In genomic region chr14:71403673-71404072, GRCh38 we compare ENCODE assay signal across 8 cellular contexts.
DNase-seq lines count a peak whose midpoint lies in the region; ATAC-seq and TF ChIP-seq lines count a peak whose summit lies in the region.

No MANE protein-coding gene starts in this region.

- H3K36me3 ChIP-seq in PC-3 (ENCODE audit: low read depth, low read length) (0 out of 2 replicates have a peak, but pooled peaks cover 3% of the 10 kb centered on the region), transverse colon (no peaks in the 10 kb centered on the region), right atrium auricular region (no peaks in the 10 kb centered on the region)

- TF ChIP-seq CTCF in GM12864 (IDR thresholded peaks at IDR 0.05; ENCODE audit: low read depth, low read length, missing control alignments) (peak; percentile 43), PC-3 (conservative IDR thresholded peaks at IDR 0.05; ENCODE audit: low read depth, low read length) (0 out of 2 replicates have a peak, but pooled peaks have one; percentile 23), choroid plexus epithelial cell (conservative IDR thresholded peaks at IDR 0.05; ENCODE audit: low read depth, low read length) (peak; percentile 52), transverse colon (IDR thresholded peaks at IDR 0.05) (peak in 4 of 5 experiments; percentile 12 to 23 (median 19)), dorsolateral prefrontal cortex (IDR thresholded peaks at IDR 0.05 in 54 of 56, conservative IDR thresholded peaks at IDR 0.05 in 2 of 56; ENCODE audit: low read depth in 1 of 56, partially characterized antibody in 56 of 56) (no peak), right atrium auricular region (IDR thresholded peaks at IDR 0.05) (no peak)

- H3K4me1 ChIP-seq in PC-3 (ENCODE audit: insufficient read depth, low read length) (peaks cover 16% of the 10 kb centered on the region; the same call in 1 of the 2 replicates), transverse colon (peaks cover 0 to 19% (median 0%) of the 10 kb centered on the region in 4 donors), right atrium auricular region (no peaks in the 10 kb centered on the region)

- peaks cover 4% of the 10 kb centered on the region; the same call in 1 of the 2 replicates for H4K20me1 ChIP-seq in PC-3 (ENCODE audit: low read length)

- no peak for TF ChIP-seq EP300 in transverse colon (IDR thresholded peaks at IDR 0.05; ENCODE audit: low read depth)

- ATAC-seq in HG02759 (IDR thresholded peaks at IDR 0.05; ENCODE audit: unreplicated experiment) (peak; percentile 58), PC-3 (peak; percentile 85)

- H3K27ac ChIP-seq in PC-3 (ENCODE audit: low read length), result no peak overlapping the region
- H3K27ac ChIP-seq in transverse colon, result no peak overlapping the region
- no peak overlapping the region for H3K27ac ChIP-seq in dorsolateral prefrontal cortex
- no peak overlapping the region for H3K27ac ChIP-seq in right atrium auricular region

- no peak for TF ChIP-seq POLR2A in transverse colon (IDR thresholded peaks at IDR 0.05)

- no peaks in the 10 kb centered on the region for H3K9me3 ChIP-seq in PC-3 (ENCODE audit: low read length)
- H3K9me3 ChIP-seq in transverse colon, result no peaks in the 10 kb centered on the region
- no peaks in the 10 kb centered on the region for H3K9me3 ChIP-seq in right atrium auricular region

- no peak overlapping the region for H3K4me2 ChIP-seq in PC-3 (ENCODE audit: low read length)

- BruUV-seq in PC-3 (replicated peaks; lab: Mats Ljungman, UMichigan), result no TSS peak

- H3F3A ChIP-seq in PC-3 (ENCODE audit: low read length, unreplicated experiment), result no peaks in the 10 kb centered on the region

- POLR2A ChIA-PET in PC-3 (lab: Charles Lee; ENCODE audit: unreplicated experiment), result interaction anchor here (0.6 kb wide), 1 partner anchor 17 kb away, joined by 9 read pairs; no protein-coding TSS in a partner anchor

- intact Hi-C loops in PC-3 (cut with micrococcal nuclease) (loop anchor here (1.0 to 2.0 kb wide), 4 partner anchors 31 to 349 kb away; no protein-coding TSS in a partner anchor), transverse colon (cut with DNase I; ENCODE audit: low total_unique reads) (no loop called here), dorsolateral prefrontal cortex (cut with DNase I) (no loop called here)

- H3K27me3 ChIP-seq in PC-3 (ENCODE audit: low read length), result no peaks in the 10 kb centered on the region
- no peaks in the 10 kb centered on the region for H3K27me3 ChIP-seq in transverse colon
- no peaks in the 10 kb centered on the region for H3K27me3 ChIP-seq in dorsolateral prefrontal cortex
- no peaks in the 10 kb centered on the region for H3K27me3 ChIP-seq in right atrium auricular region

- no peak overlapping the region for H3K9ac ChIP-seq in PC-3 (ENCODE audit: low read length)

- H3K4me3 ChIP-seq in GM12864 (ENCODE audit: low read depth, low read length) (no peak overlapping the region), PC-3 (ENCODE audit: low read length) (no peak overlapping the region), choroid plexus epithelial cell (ENCODE audit: low read depth, low read length) (no peak overlapping the region), transverse colon (no peak overlapping the region), dorsolateral prefrontal cortex (no peak overlapping the region), right atrium auricular region (no peak overlapping the region)

- in situ Hi-C loops in transverse colon (cut with MboI; ENCODE audit: low pct_ligation_motif_present in 1 of 4, low pct_unique_long_range_greater_than_20kb in 1 of 4, low sequenced_read_pairs in 3 of 4), result loop anchor here in 1 of 4 donors (25.0 kb wide), 1 partner anchor 266 kb away; no protein-coding TSS in a partner anchor

- CTCF ChIA-PET in PC-3 (lab: Charles Lee), result interaction anchor here (0.6 to 1.2 kb wide), 9 partner anchors 12 to 351 kb away, joined by 3 to 16 read pairs (median 3); no protein-coding TSS in a partner anchor

- H2AFZ ChIP-seq in PC-3 (ENCODE audit: low read length), result no peak overlapping the region

- no peaks in the 10 kb centered on the region for H3K9me2 ChIP-seq in PC-3 (replicated peaks; ENCODE audit: low read length)

- peaks cover 88% of the 10 kb centered on the region for H3K79me2 ChIP-seq in PC-3 (ENCODE audit: low read length)

- DNase-seq in GM12864 (ENCODE audit: low read depth), result peak; percentile 61
- peak; percentile 51 for DNase-seq in PC-3
- DNase-seq in choroid plexus epithelial cell (ENCODE audit: low read depth), result peak; percentile 76
- DNase-seq in transverse colon, result peak; percentile 14
- DNase-seq in cerebellum (ENCODE audit: low spot score), result no peak
- no peak for DNase-seq in dorsolateral prefrontal cortex
- DNase-seq in right atrium auricular region (ENCODE audit: low spot score), result no peak

Comparison
In these comparisons a context has a peak if more than half of its experiments do, and no peak if none do; other contexts are left out.
1. DNase-seq: peak in GM12864 (single experiment), PC-3 (single experiment), choroid plexus epithelial cell (single experiment) and transverse colon (single experiment); none in cerebellum (single experiment), dorsolateral prefrontal cortex (0 of 10) and right atrium auricular region (single experiment).
2. CTCF ChIP-seq: peak in GM12864 (single experiment), PC-3 (single experiment), choroid plexus epithelial cell (single experiment) and transverse colon (4 of 5); none in dorsolateral prefrontal cortex (0 of 56) and right atrium auricular region (0 of 2).